Comparison of ENCODE assay signal across 8 cellular contexts in genomic region chrX:120604359-120604782, GRCh38. TPM values are rescaled to one million over a fixed set of nuclear protein-coding genes. Genes with fewer than 3 reads are reported as not detected.
DNase-seq lines count a peak whose midpoint lies in the region; ATAC-seq and TF ChIP-seq lines count a peak whose summit lies in the region.

No MANE protein-coding gene starts in this region.

- POLR2A ChIA-PET in A673 (lab: Charles Lee; ENCODE audit: low non-redundant PET) = interaction anchor here (1.7 kb wide), 1 partner anchor 43 kb away, joined by 25 read pairs; the partner anchor contains the start of gene CUL4B

- no peaks in the 10 kb centered on the region for H3K36me3 ChIP-seq in A673 (ENCODE audit: insufficient read depth, low read length, poor library complexity, severe bottlenecking)

- no peaks in the 10 kb centered on the region for H3K9me3 ChIP-seq in A673 (ENCODE audit: low read depth, low read length, poor library complexity, severe bottlenecking)

- CTCF ChIA-PET in A673 (lab: Charles Lee) = no interaction called here

- peaks cover 7% of the 10 kb centered on the region for H3K4me1 Mint-ChIP-seq in activated T-cell treated with anti-CD3 and anti-CD28 coated beads, Interleukin-2, amount 50 U/mL, for 24 hours (ENCODE audit: low read depth)
- peaks cover 12% of the 10 kb centered on the region for H3K4me1 Mint-ChIP-seq in nephron progenitor cell

- BruUV-seq in A673 (replicated peaks; lab: Mats Ljungman, UMichigan) = TSS peak; percentile 70

- peaks cover 36% of the 10 kb centered on the region for H3K36me3 Mint-ChIP-seq in activated T-cell treated with anti-CD3 and anti-CD28 coated beads, Interleukin-2, amount 50 U/mL, for 24 hours (ENCODE audit: low read depth)
- H3K36me3 Mint-ChIP-seq in nephron progenitor cell (ENCODE audit: low read depth) = peaks cover 7% of the 10 kb centered on the region

- H3K27ac ChIP-seq in A673 (ENCODE audit: low read depth, low read length, poor library complexity, severe bottlenecking) = peak overlapping the region; percentile 88

- no peaks in the 10 kb centered on the region for H3K4me1 ChIP-seq in A673 (ENCODE audit: insufficient read depth, low read length, poor library complexity, severe bottlenecking)

- in situ Hi-C loops in GM13977 (cut with MboI; ENCODE audit: low pct_unique_long_range_greater_than_20kb, low sequenced_read_pairs, unreplicated experiment) = no loop called here

- TF ChIP-seq CTCF in A673 (conservative IDR thresholded peaks at IDR 0.05; ENCODE audit: low read depth, low read length) = no peak
- no peak for TF ChIP-seq CTCF in GM13977 (IDR thresholded peaks at IDR 0.05; ENCODE audit: extremely low read depth, insufficient read depth, missing control alignments)
- no peak for TF ChIP-seq CTCF in fibroblast of the aortic adventitia (IDR thresholded peaks at IDR 0.05; ENCODE audit: insufficient read depth, low read length)
- TF ChIP-seq CTCF in nephron progenitor cell (IDR thresholded peaks at IDR 0.05) = no peak

- DNase-seq in A673 (ENCODE audit: low spot score) (peak; percentile 40), GM13977 (ENCODE audit: low spot score) (peak; percentile 34), NCI-H510A treated with DMSO at 0.1 percent for 48 hours (lab: John Stamatoyannopoulos, UW) (peak; percentile 9), fibroblast of the aortic adventitia (ENCODE audit: low read depth) (peak; percentile 51), nephron progenitor cell (no peak), COR-L47 (lab: John Stamatoyannopoulos, UW) (no peak)
- DNase-seq in activated T-cell treated with anti-CD3 and anti-CD28 coated beads, Interleukin-2, amount 50 U/mL, for 24 hours = peak; percentile 36

- H3K4me3 ChIP-seq in A673 (ENCODE audit: low read depth, low read length, poor library complexity, severe bottlenecking) (peak overlapping the region; percentile 64), fibroblast of the aortic adventitia (ENCODE audit: low read depth, low read length) (peak overlapping the region; percentile 74)

- H3K9me3 Mint-ChIP-seq in activated T-cell treated with anti-CD3 and anti-CD28 coated beads, Interleukin-2, amount 50 U/mL, for 24 hours = no peaks in the 10 kb centered on the region
- peaks cover 42% of the 10 kb centered on the region for H3K9me3 Mint-ChIP-seq in nephron progenitor cell

- H3K27me3 ChIP-seq in A673 (replicated peaks; ENCODE audit: insufficient read depth, low read depth, low read length, poor library complexity) = no peaks in the 10 kb centered on the region

- H3K27me3 Mint-ChIP-seq in activated T-cell treated with anti-CD3 and anti-CD28 coated beads, Interleukin-2, amount 50 U/mL, for 24 hours = no peaks in the 10 kb centered on the region
- peaks cover 5% of the 10 kb centered on the region for H3K27me3 Mint-ChIP-seq in nephron progenitor cell (ENCODE audit: low read depth, poor library complexity)

- H3K4me3 Mint-ChIP-seq in activated T-cell treated with anti-CD3 and anti-CD28 coated beads, Interleukin-2, amount 50 U/mL, for 24 hours = peak overlapping the region; percentile 90
- peak overlapping the region; percentile 95 for H3K4me3 Mint-ChIP-seq in nephron progenitor cell

- intact Hi-C loops in A673 (cut with micrococcal nuclease; ENCODE audit: unreplicated experiment) = loop anchor here (5.0 kb wide), 1 partner anchor 42 kb away; the partner anchor contains the start of gene CUL4B

- peak; percentile 62 for ATAC-seq in HG03066 (IDR thresholded peaks at IDR 0.05; ENCODE audit: low read depth, unreplicated experiment)

- H3K27ac Mint-ChIP-seq in activated T-cell treated with anti-CD3 and anti-CD28 coated beads, Interleukin-2, amount 50 U/mL, for 24 hours = peak overlapping the region; percentile 95
- H3K27ac Mint-ChIP-seq in nephron progenitor cell = peak overlapping the region; percentile 97

RNA-seq across cellular contexts. Expression of gene MCTS1, which starts 0.5 kb away (rescaled TPM):
- total RNA-seq in A673 (2021) = 54.6 and 62.3 TPM in 2 replicates
- total RNA-seq in fibroblast of the aortic adventitia (ENCODE audit: low replicate concordance) = 20.6 and 52.1 TPM in 2 replicates

RNA-seq across cellular contexts. Expression of gene C1GALT1C1, which starts 25.5 kb away (rescaled TPM):
- total RNA-seq in A673 (2021) (9.5 and 10.2 TPM in 2 replicates), fibroblast of the aortic adventitia (ENCODE audit: low replicate concordance) (41.1 and 47.1 TPM in 2 replicates)

RNA-seq across cellular contexts. Expression of gene CUL4B, which starts 43.6 kb away (rescaled TPM):
- total RNA-seq in A673 (2021) = 41.8 and 44.7 TPM in 2 replicates
- total RNA-seq in fibroblast of the aortic adventitia (ENCODE audit: low replicate concordance) = 59.7 and 76.1 TPM in 2 replicates

Comparison
In these comparisons a context has a peak if more than half of its experiments do, and no peak if none do; other contexts are left out.
1. DNase-seq: peak in A673 (single experiment), GM13977 (single experiment), NCI-H510A treated with DMSO at 0.1 percent for 48 hours (single experiment), activated T-cell treated with anti-CD3 and anti-CD28 coated beads, Interleukin-2, amount 50 U/mL, for 24 hours (single experiment) and fibroblast of the aortic adventitia (single experiment); none in nephron progenitor cell (single experiment) and COR-L47 (single experiment).